Comparison of ENCODE assay signal across 18 cellular contexts in the genomic region with DNA sequence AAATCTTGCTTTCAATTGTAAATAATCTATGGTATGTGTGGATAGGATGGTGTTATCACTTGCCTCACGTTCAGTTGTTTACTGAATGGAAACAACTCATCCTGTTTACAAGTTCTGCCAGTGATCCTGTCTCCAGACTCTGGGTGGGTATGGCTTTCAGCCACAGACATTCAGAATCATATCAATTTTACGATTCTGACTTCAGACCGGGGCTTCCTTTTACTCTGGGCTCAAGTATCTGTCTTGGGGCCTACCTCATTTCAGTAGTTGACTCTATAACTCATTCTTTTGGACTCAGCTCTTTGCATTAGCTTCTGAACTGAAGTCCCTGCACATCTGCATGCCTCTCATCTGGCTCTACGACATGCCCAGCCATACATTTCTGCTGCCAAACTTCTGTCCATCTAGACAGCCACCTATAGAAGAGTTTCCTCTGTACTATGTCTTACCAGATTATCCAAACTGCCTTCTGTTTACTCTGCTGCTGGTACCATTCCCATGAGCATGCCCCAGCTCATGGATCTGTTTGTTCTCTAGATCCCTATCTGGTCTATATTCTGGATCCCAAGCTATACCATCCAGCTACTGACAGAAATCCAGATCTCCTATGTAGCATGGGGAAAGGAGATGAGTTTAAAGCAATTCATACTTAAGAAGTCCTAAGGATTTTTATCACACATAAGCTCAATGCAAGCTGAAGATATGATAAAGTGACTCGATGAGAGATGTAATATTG. TPM values are rescaled to one million over a fixed set of nuclear protein-coding genes. Genes with fewer than 3 reads are reported as not detected.
DNase-seq lines count a peak whose midpoint lies in the region; ATAC-seq, FAIRE-seq and TF ChIP-seq lines count a peak whose summit lies in the region.
"Had no signal": no experiment of that assay in that cellular context is flagged by ENCODE, and none has a peak within 500 bp of the region (broad histone marks: within the 10 kb centered on the region; RNA-seq: fewer than 3 reads in every experiment).

No MANE protein-coding gene starts in this region.

- no peak overlapping the region for H3K9ac ChIP-seq in HepG2 (ENCODE audit: insufficient read depth, low read depth, low read length)

- no peak for TF ChIP-seq CTCF in CD8-positive, alpha-beta T cell (IDR thresholded peaks at IDR 0.05)
- TF ChIP-seq CTCF in VCaP (conservative IDR thresholded peaks at IDR 0.05) (no peak), HepG2 (CRISPR knock-in tag; IDR thresholded peaks at IDR 0.05) (no peak)

- intact Hi-C loops in CD8-positive, alpha-beta T cell (cut with DNase I, micrococcal nuclease), result loop anchor here in 1 of 2 experiments (1.0 kb wide), 1 partner anchor 7 kb away; no protein-coding TSS in a partner anchor
- intact Hi-C loops in HepG2 (cut with micrococcal nuclease; ENCODE audit: unreplicated experiment), result no loop called here

- H3K4me1 Mint-ChIP-seq in CD8-positive, alpha-beta T cell (ENCODE audit: low read depth), result peaks cover 61% of the 10 kb centered on the region

- peak overlapping the region; percentile 32 for H3K4me3 Mint-ChIP-seq in CD8-positive, alpha-beta T cell

- CTCF ChIA-PET in CD8-positive, alpha-beta T cell (lab: Charles Lee), result interaction anchor here (0.8 to 2.2 kb wide), 6 partner anchors 21 to 158 kb away, joined by 3 to 6 read pairs (median 4); no protein-coding TSS in a partner anchor
- CTCF ChIA-PET in HepG2 (lab: Yijun Ruan, JAX; ENCODE audit: low intra/inter-chr PET ratio, low total read pairs), result no interaction called here

- peak overlapping the region; percentile 90 for H3K27ac Mint-ChIP-seq in CD8-positive, alpha-beta T cell

- H3K9me3 Mint-ChIP-seq in CD8-positive, alpha-beta T cell, result no peaks in the 10 kb centered on the region

- H3K27me3 ChIP-seq in CD8-positive, alpha-beta T cell (ENCODE audit: insufficient read depth, low read length), result no peaks in the 10 kb centered on the region
- H3K27me3 ChIP-seq in HepG2 (ENCODE audit: control insufficient read depth in 1 of 2, insufficient read depth in 2 of 2, low read length in 2 of 2), result no peaks in the 10 kb centered on the region
- H3K27me3 ChIP-seq: ascending aorta, heart left ventricle, pancreas had no signal

- no peak for FAIRE-seq in HepG2 (lab: Jason Lieb, UNC)
- FAIRE-seq: kidney, pancreas had no signal

- no peaks in the 10 kb centered on the region for H3K36me3 ChIP-seq in CD8-positive, alpha-beta T cell (ENCODE audit: insufficient read depth, low read length)
- H3K36me3 ChIP-seq in HepG2 (replicated peaks in 1 of 2; ENCODE audit: control insufficient read depth in 1 of 2, insufficient read depth in 2 of 2, low read length in 2 of 2), result no peaks in the 10 kb centered on the region
- H3K36me3 ChIP-seq: ascending aorta, heart left ventricle, pancreas had no signal

- no TSS peak for BruUV-seq in HepG2 (replicated peaks; lab: Mats Ljungman, UMichigan)

- H3K4me2 ChIP-seq in HepG2 (ENCODE audit: low read depth, low read length), result no peak overlapping the region

- no peak for ATAC-seq in CD8-positive, alpha-beta T cell
- ATAC-seq in GM21515 (IDR thresholded peaks at IDR 0.05; ENCODE audit: unreplicated experiment), result peak; percentile 37
- ATAC-seq in HepG2, result no peak
- no peak for ATAC-seq in HG03460 (IDR thresholded peaks at IDR 0.05; ENCODE audit: unreplicated experiment)
- ATAC-seq: heart left ventricle, pancreas had no signal

- H3K4me3 ChIP-seq in CD8-positive, alpha-beta T cell (ENCODE audit: low read depth, low read length), result no peak overlapping the region
- H3K4me3 ChIP-seq in HepG2 (replicated peaks in 1 of 3; ENCODE audit: insufficient read depth in 1 of 3, low read depth in 2 of 3, low read length in 3 of 3), result no peak overlapping the region
- H3K4me3 ChIP-seq: ascending aorta, coronary artery, heart left ventricle, pancreas had no signal

- no peak for TF ChIP-seq POLR2A in HepG2 (IDR thresholded peaks at IDR 0.05; ENCODE audit: insufficient read depth in 1 of 2, low read depth in 2 of 2, low read length in 2 of 2)

- peaks cover 95% of the 10 kb centered on the region for H3K4me1 ChIP-seq in CD8-positive, alpha-beta T cell (ENCODE audit: insufficient read depth, low read length)
- H3K4me1 ChIP-seq in HepG2 (ENCODE audit: insufficient read depth, low read length), result peaks cover 32% of the 10 kb centered on the region
- H3K4me1 ChIP-seq: pancreas had no signal

- no peak overlapping the region for H3K27ac ChIP-seq in CD8-positive, alpha-beta T cell (ENCODE audit: low read depth, low read length)
- H3K27ac ChIP-seq in VCaP (peak overlapping the region; percentile 11; the same call in 1 of the 2 replicates), HepG2 (ENCODE audit: extremely low read length, insufficient read depth, low read length) (no peak overlapping the region)
- H3K27ac ChIP-seq: ascending aorta, C4-2B, coronary artery, pancreas had no signal

- POLR2A ChIA-PET in CD8-positive, alpha-beta T cell (lab: Charles Lee), result interaction anchor here (0.6 to 2.0 kb wide), 6 partner anchors 12 to 135 kb away, joined by 3 to 6 read pairs (median 4); no protein-coding TSS in a partner anchor
- POLR2A ChIA-PET in HepG2 (lab: Yijun Ruan, JAX), result no interaction called here

- TF ChIP-seq EP300 in HepG2 (IDR thresholded peaks at IDR 0.05; ENCODE audit: low read depth in 2 of 2, low read length in 2 of 2) (no peak), HepG2 (CRISPR knock-in tag; IDR thresholded peaks at IDR 0.05; ENCODE audit: borderline replicate concordance) (no peak)

- WGBS in HepG2 (ENCODE audit: low lambda C conversion rate), result 58% methylated on average over 5 of the region's 5 CpGs

- no peaks in the 10 kb centered on the region for H3K9me3 ChIP-seq in CD8-positive, alpha-beta T cell (ENCODE audit: low read length)
- H3K9me3 ChIP-seq in HepG2 (ENCODE audit: low read length), result no peaks in the 10 kb centered on the region
- H3K9me3 ChIP-seq: ascending aorta, heart left ventricle, pancreas had no signal

- peaks cover 20% of the 10 kb centered on the region for H3K36me3 Mint-ChIP-seq in CD8-positive, alpha-beta T cell

- no peaks in the 10 kb centered on the region for H3K79me2 ChIP-seq in HepG2 (ENCODE audit: insufficient read depth, low read length)

- no peak for DNase-seq in CD8-positive, alpha-beta T cell
- DNase-seq in HepG2 (ENCODE audit: low spot score) (no peak), NCI-H187 (lab: John Stamatoyannopoulos, UW) (no peak), hepatic stellate cell (ENCODE audit: low spot score) (no peak)
- DNase-seq: activated CD8-positive, alpha-beta memory T cell treated with anti-CD3 and anti-CD28 coated beads, Interleukin-2, amount 50 U/mL, for 4 hours; heart left ventricle; kidney; NCI-H1105; NCI-H2171 treated with DMSO at 0.1 percent for 48 hours; NK-92 treated with Interleukin-12 subunit alpha and Interleukin-12 subunit beta, amount 100 ng/mL, for 24 hours; pancreas; Right ventricle myocardium superior had no signal

- TF ChIP-seq RAD21 in HepG2 (CRISPR knock-in tag; IDR thresholded peaks at IDR 0.05), result no peak

- in situ Hi-C loops in HepG2 (cut with HindIII; ENCODE audit: extremely low pct_ligation_motif_present, low pct_unique_long_range_greater_than_20kb), result no loop called here

- no peak overlapping the region for H2AFZ ChIP-seq in HepG2 (ENCODE audit: low read length)

- H4K20me1 ChIP-seq in HepG2 (ENCODE audit: insufficient read depth, low read length), result no peaks in the 10 kb centered on the region

- no peaks in the 10 kb centered on the region for H3K27me3 Mint-ChIP-seq in CD8-positive, alpha-beta T cell (ENCODE audit: low read depth)

TF ChIP-seq in HepG2, 621 proteins besides CTCF, POLR2A, EP300 and RAD21 (continues in another document):
- TF ChIP-seq, protein P1, sequence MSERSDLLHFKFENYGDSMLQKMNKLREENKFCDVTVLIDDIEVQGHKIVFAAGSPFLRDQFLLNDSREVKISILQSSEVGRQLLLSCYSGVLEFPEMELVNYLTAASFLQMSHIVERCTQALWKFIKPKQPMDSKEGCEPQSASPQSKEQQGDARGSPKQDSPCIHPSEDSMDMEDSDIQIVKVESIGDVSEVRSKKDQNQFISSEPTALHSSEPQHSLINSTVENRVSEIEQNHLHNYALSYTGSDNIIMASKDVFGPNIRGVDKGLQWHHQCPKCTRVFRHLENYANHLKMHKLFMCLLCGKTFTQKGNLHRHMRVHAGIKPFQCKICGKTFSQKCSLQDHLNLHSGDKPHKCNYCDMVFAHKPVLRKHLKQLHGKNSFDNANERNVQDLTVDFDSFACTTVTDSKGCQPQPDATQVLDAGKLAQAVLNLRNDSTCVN (CRISPR knock-in tag; IDR thresholded peaks at IDR 0.05; ENCODE audit: borderline replicate concordance), result peak; percentile 96
- no peak for TF ChIP-seq ZNF816 (CRISPR knock-in tag; IDR thresholded peaks at IDR 0.05; ENCODE audit: borderline replicate concordance)

RNA-seq across cellular contexts. Expression of gene FYN, which starts 34.3 kb away (rescaled TPM):
- 100 to 1,000 TPM; 479 to 483 TPM for total RNA-seq in CD8-positive, alpha-beta T cell
- 14.6 and 15.5 TPM in 2 replicates for total RNA-seq in HepG2 (2016; rRNA removed; fragmentation: Illumina TruSeq; extraction: Trizol)
- 3.6 and 4.1 TPM in 2 replicates for total RNA-seq in HepG2 (2016; cell fraction: cytosol; rRNA removed; fragmentation: Illumina TruSeq; extraction: Trizol; ENCODE audit: low read depth)
- total RNA-seq in HepG2 (2016; cell fraction: insoluble cytoplasmic fraction; rRNA removed; fragmentation: Illumina TruSeq; extraction: Trizol), result 13.7 and 16.0 TPM in 2 replicates
- total RNA-seq in HepG2 (2016; cell fraction: membrane; rRNA removed; fragmentation: Illumina TruSeq; extraction: Trizol), result 11.6 and 12.0 TPM in 2 replicates
- 17.8 and 19.2 TPM in 2 replicates for total RNA-seq in HepG2 (2016; cell fraction: nucleus; rRNA removed; fragmentation: Illumina TruSeq; extraction: Trizol)
- polyA plus RNA-seq in HepG2 (2011; rRNA removed), result 22.6 and 24.6 TPM in 2 replicates
- 16.8 and 28.6 TPM in 2 replicates for polyA plus RNA-seq in HepG2 (2011; cell fraction: cytosol; rRNA removed)
- 31.3 and 40.2 TPM in 2 replicates for polyA plus RNA-seq in HepG2 (2011; cell fraction: nucleus; rRNA removed)
- 22.4 and 23.4 TPM in 2 replicates for polyA plus RNA-seq in HepG2 (2012)
- polyA plus RNA-seq in HepG2 (2016; cell fraction: cytosol; fragmentation: Illumina TruSeq; extraction: Trizol; ENCODE audit: low read depth), result 3.4 and 3.5 TPM in 2 replicates
- 18.8 and 20.1 TPM in 2 replicates for polyA plus RNA-seq in HepG2 (2016; cell fraction: insoluble cytoplasmic fraction; fragmentation: Illumina TruSeq; extraction: Trizol; ENCODE audit: low read depth)
- polyA plus RNA-seq in HepG2 (2016; cell fraction: membrane; fragmentation: Illumina TruSeq; extraction: Trizol; ENCODE audit: low read depth), result 10.6 and 11.8 TPM in 2 replicates
- 17.9 and 20.2 TPM in 2 replicates for polyA plus RNA-seq in HepG2 (2016; cell fraction: nucleus; fragmentation: Illumina TruSeq; extraction: Trizol; ENCODE audit: insufficient read depth, low read depth)
- 37.8 and 75.6 TPM in 2 replicates for polyA minus RNA-seq in HepG2 (2011; rRNA and poly(A)+ RNA removed; ENCODE audit: low replicate concordance)
- polyA minus RNA-seq in HepG2 (2011; cell fraction: cytosol; rRNA and poly(A)+ RNA removed), result 19.1 and 20.6 TPM in 2 replicates
- 45.1 and 62.6 TPM in 2 replicates for polyA minus RNA-seq in HepG2 (2011; cell fraction: nucleus; rRNA and poly(A)+ RNA removed)

Comparison
In these comparisons a context has a peak if more than half of its experiments do, and no peak if none do; other contexts are left out.
1. RNA of gene FYN, which starts 34.3 kb away (total RNA-seq): 479 to 483 TPM in CD8-positive, alpha-beta T cell; 3.6 to 19.2 TPM in HepG2; every median in the first group is over 10 times any median in the second.